In the genomic region with DNA sequence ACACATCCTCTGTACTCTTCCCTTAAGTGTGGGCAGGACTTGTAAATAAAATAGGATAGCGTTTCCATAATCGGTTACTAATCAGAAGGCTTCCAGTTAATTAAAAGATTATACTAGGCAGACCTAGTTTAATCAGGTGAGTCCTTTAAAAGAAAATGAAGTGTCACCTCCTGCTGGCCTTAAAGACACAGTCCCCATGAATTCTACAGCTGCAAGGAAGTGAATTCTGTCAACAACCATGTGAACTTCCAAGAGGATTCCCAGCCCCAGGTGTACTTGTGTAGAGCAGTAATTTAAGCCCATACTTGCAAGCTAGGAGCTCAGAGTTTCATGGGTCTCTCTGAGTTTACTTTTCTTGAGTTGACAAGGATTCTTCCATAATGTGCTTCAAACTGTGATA, we compare ENCODE assay signal across 31 cellular contexts.
"Had no signal": no experiment of that assay in that cellular context is flagged by ENCODE, and none has a peak within 500 bp of the region (broad histone marks: within the 10 kb centered on the region; RNA-seq: fewer than 3 reads in every experiment).

No MANE protein-coding gene starts in this region.

- H3K4me2 ChIP-seq: PC-9 had no signal

- ATAC-seq: activated CD4-positive, CD25-positive, alpha-beta regulatory T cell treated with anti-CD3 and anti-CD28 coated beads, Interleukin-2, amount 50 U/mL, for 24 hours; activated naive CD4-positive, alpha-beta T cell treated with anti-CD3 and anti-CD28 coated beads, Interleukin-2, amount 50 U/mL, for 72 hours; activated T-cell treated with anti-CD3 and anti-CD28 coated beads, Interleukin-2, amount 50 U/mL, for 4 hours had no signal

- H2AFZ ChIP-seq: PC-9 had no signal

- H3K4me3 ChIP-seq: adrenal gland, PC-9 had no signal

- H3K27me3 ChIP-seq: adrenal gland had no signal

- H3K27me3 Mint-ChIP-seq: activated CD4-positive, alpha-beta memory T cell treated with anti-CD3 and anti-CD28 coated beads for 36 hours; brain had no signal

- DNase-seq: activated CD4-positive, alpha-beta memory T cell treated with anti-CD3 and anti-CD28 coated beads for 36 hours; activated CD4-positive, alpha-beta T cell treated with anti-CD3 and anti-CD28 coated beads for 4 hours; activated CD4-positive, alpha-beta T cell treated with anti-CD3 and anti-CD28 coated beads, Interleukin-2, amount 50 U/mL, for 1 hour; activated CD8-positive, alpha-beta memory T cell treated with anti-CD3 and anti-CD28 coated beads, Interleukin-2, amount 50 U/mL, for 4 hours; activated gamma-delta T cell treated with Interleukin-2 at 50 U/mL for 16 hours; activated naive CD4-positive, alpha-beta T cell treated with anti-CD3 and anti-CD28 coated beads for 36 hours; activated T-cell treated with anti-CD3 and anti-CD28 coated beads for 4 hours; activated T-cell treated with anti-CD3 and anti-CD28 coated beads, Interleukin-2, amount 50 U/mL, for 4 hours; adrenal gland; cerebellar nuclear complex; Karpas-422; KBM-7; NCI-H1105; NCI-H1417 treated with DMSO at 0.1 percent for 48 hours; NCI-H187 treated with DMSO at 0.1 percent for 48 hours; NCI-H2081; NCI-H2227 treated with DMSO at 0.1 percent for 48 hours; NCI-H446; NCI-H510A treated with DMSO at 0.1 percent for 48 hours; NCI-H526 treated with DMSO at 0.1 percent for 48 hours; NK-92 treated with Interleukin-12 subunit alpha and Interleukin-12 subunit beta, amount 100 ng/mL, for 24 hours; PC-9; Right ventricle myocardium superior; SW 1271; T-helper 1 cell; T-helper 2 cell; T1000 had no signal

- H3K4me1 ChIP-seq: adrenal gland had no signal

- H3K36me3 ChIP-seq: adrenal gland had no signal

- H3K4me3 Mint-ChIP-seq: activated CD4-positive, alpha-beta memory T cell treated with anti-CD3 and anti-CD28 coated beads for 36 hours; activated naive CD4-positive, alpha-beta T cell treated with anti-CD3 and anti-CD28 coated beads for 36 hours; activated T-cell treated with anti-CD3 and anti-CD28 coated beads, Interleukin-2, amount 50 U/mL, for 4 hours; activated T-helper 1 cell treated with anti-CD3 and anti-CD28 coated beads, Interleukin-12 subunit alpha, Interleukin-12 subunit beta, Interleukin-2, Interleukin-4 antibody, amounts not matched to agents 30 ng/mL and 10 ng/mL and 1 ng/mL, durations not matched to agents 14 hours and 24 hours and 36 hours; brain had no signal

- H3K27ac Mint-ChIP-seq: activated CD4-positive, alpha-beta memory T cell treated with anti-CD3 and anti-CD28 coated beads for 36 hours; activated naive CD4-positive, alpha-beta T cell treated with anti-CD3 and anti-CD28 coated beads for 36 hours; activated naive CD4-positive, alpha-beta T cell treated with anti-CD3 and anti-CD28 coated beads, Interleukin-2, amount 50 U/mL, for 72 hours; activated T-helper 1 cell treated with anti-CD3 and anti-CD28 coated beads, Interleukin-12 subunit alpha, Interleukin-12 subunit beta, Interleukin-2, Interleukin-4 antibody, amounts not matched to agents 30 ng/mL and 10 ng/mL and 1 ng/mL, durations not matched to agents 14 hours and 24 hours and 36 hours; brain had no signal

- H3K27ac ChIP-seq: adrenal gland, PC-9 had no signal

- H3K9me3 ChIP-seq: adrenal gland had no signal

- H3K36me3 Mint-ChIP-seq: activated CD4-positive, alpha-beta memory T cell treated with anti-CD3 and anti-CD28 coated beads for 36 hours; activated naive CD4-positive, alpha-beta T cell treated with anti-CD3 and anti-CD28 coated beads, Interleukin-2, amount 50 U/mL, for 72 hours; brain had no signal
